ENCODE assay signal across 14 cellular contexts in the genomic region with DNA sequence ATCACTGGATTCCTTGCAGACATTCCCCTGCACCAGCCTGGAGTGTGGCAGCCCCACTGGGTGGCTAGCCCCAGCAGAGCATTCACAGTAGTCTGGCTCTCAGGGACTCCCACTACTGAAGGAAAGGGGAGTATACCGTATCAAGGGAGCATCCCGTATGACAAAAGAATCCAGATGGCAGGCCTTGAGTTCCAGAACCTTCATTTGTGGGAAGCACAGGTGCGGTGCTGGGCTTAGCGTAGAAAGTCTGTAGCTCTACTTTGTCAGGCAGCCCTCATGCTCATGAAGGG.
DNase-seq lines count a peak whose midpoint lies in the region; ATAC-seq, FAIRE-seq and TF ChIP-seq lines count a peak whose summit lies in the region.
"Had no signal": no experiment of that assay in that cellular context is flagged by ENCODE, and none has a peak within 500 bp of the region (broad histone marks: within the 10 kb centered on the region; RNA-seq: fewer than 3 reads in every experiment).

No MANE protein-coding gene starts in this region.

- H3K4me2 ChIP-seq in HepG2 (ENCODE audit: low read depth, low read length) (no peak overlapping the region), GM23338 (no peak overlapping the region)
- H3K4me2 ChIP-seq: A549 had no signal

- no peak for DNase-seq in HepG2 (ENCODE audit: low spot score)
- DNase-seq in right lobe of liver, result no peak
- DNase-seq in GM23338 (ENCODE audit: low spot score), result peak; percentile 12
- DNase-seq in WTC11 (ENCODE audit: low spot score), result no peak
- no peak for DNase-seq in stimulated activated effector memory CD8-positive, alpha-beta T cell treated with anti-CD3 and anti-CD28 coated beads, Interleukin-12 subunit alpha, Interleukin-12 subunit beta, amount 100 ng/mL, for 72 hours (ENCODE audit: low spot score in 2 of 2)
- no peak for DNase-seq in activated naive CD8-positive, alpha-beta T cell treated with anti-CD3 and anti-CD28 coated beads for 36 hours
- DNase-seq in GM13977 (ENCODE audit: low spot score), result no peak
- DNase-seq: BE2C; CD4-positive, alpha-beta memory T cell; KBM-7 had no signal

- FAIRE-seq in HepG2 (lab: Jason Lieb, UNC), result no peak
- FAIRE-seq: A549, G401.6, H54 had no signal

- TF ChIP-seq RAD21 in HepG2 (CRISPR knock-in tag; IDR thresholded peaks at IDR 0.05), result no peak

- in situ Hi-C loops in HepG2 (cut with HindIII; ENCODE audit: extremely low pct_ligation_motif_present, low pct_unique_long_range_greater_than_20kb), result no loop called here
- in situ Hi-C loops in GM13977 (cut with MboI; ENCODE audit: low pct_unique_long_range_greater_than_20kb, low sequenced_read_pairs, unreplicated experiment), result no loop called here

- TF ChIP-seq POLR2A in HepG2 (IDR thresholded peaks at IDR 0.05; ENCODE audit: insufficient read depth in 1 of 2, low read depth in 2 of 2, low read length in 2 of 2), result no peak
- no peak for TF ChIP-seq POLR2A in right lobe of liver (IDR thresholded peaks at IDR 0.05)

- CTCF ChIA-PET in HepG2 (lab: Yijun Ruan, JAX; ENCODE audit: low intra/inter-chr PET ratio, low total read pairs) (no interaction called here), WTC11 (lab: Charles Lee) (no interaction called here)

- no peaks in the 10 kb centered on the region for H4K20me1 ChIP-seq in HepG2 (ENCODE audit: insufficient read depth, low read length)
- peaks cover 3% of the 10 kb centered on the region; the same call in 1 of the 2 replicates for H4K20me1 ChIP-seq in GM23338 (replicated peaks; ENCODE audit: insufficient read depth)

- no TSS peak for BruUV-seq in HepG2 (replicated peaks; lab: Mats Ljungman, UMichigan)

- H3K27ac ChIP-seq in HepG2 (ENCODE audit: extremely low read length, insufficient read depth, low read length) (no peak overlapping the region), right lobe of liver (no peak overlapping the region), GM23338 (ENCODE audit: low read depth) (no peak overlapping the region)
- H3K27ac ChIP-seq: A549, C4-2B had no signal

- H3K4me1 ChIP-seq in HepG2 (ENCODE audit: insufficient read depth, low read length), result no peaks in the 10 kb centered on the region
- H3K4me1 ChIP-seq in right lobe of liver, result no peaks in the 10 kb centered on the region
- peaks cover 10% of the 10 kb centered on the region for H3K4me1 ChIP-seq in GM23338 (ENCODE audit: insufficient read depth)
- H3K4me1 ChIP-seq: A549, BE2C had no signal

- H3K79me2 ChIP-seq in HepG2 (ENCODE audit: insufficient read depth, low read length) (no peaks in the 10 kb centered on the region), GM23338 (replicated peaks; ENCODE audit: insufficient read depth) (no peaks in the 10 kb centered on the region)

- H3K36me3 ChIP-seq in HepG2 (replicated peaks in 1 of 2; ENCODE audit: control insufficient read depth in 1 of 2, insufficient read depth in 2 of 2, low read length in 2 of 2) (no peaks in the 10 kb centered on the region; a peak in 3 of 5 replicates), right lobe of liver (peaks cover 0 to 5% (median 0%) of the 10 kb centered on the region in 4 donors), GM23338 (ENCODE audit: insufficient read depth) (no peaks in the 10 kb centered on the region)
- H3K36me3 ChIP-seq: BE2C had no signal

- POLR2A ChIA-PET in HepG2 (lab: Yijun Ruan, JAX), result no interaction called here
- POLR2A ChIA-PET in WTC11 (lab: Charles Lee), result no interaction called here

- H3K9me3 Mint-ChIP-seq in GM23338 (no peaks in the 10 kb centered on the region), WTC11 (no peaks in the 10 kb centered on the region)
- no peaks in the 10 kb centered on the region for H3K9me3 Mint-ChIP-seq in stimulated activated effector memory CD8-positive, alpha-beta T cell treated with anti-CD3 and anti-CD28 coated beads, Interleukin-12 subunit alpha, Interleukin-12 subunit beta, amount 100 ng/mL, for 72 hours
- H3K9me3 Mint-ChIP-seq in activated naive CD8-positive, alpha-beta T cell treated with anti-CD3 and anti-CD28 coated beads for 36 hours, result peaks cover 2% of the 10 kb centered on the region
- H3K9me3 Mint-ChIP-seq: CD4-positive, alpha-beta memory T cell had no signal

- no peaks in the 10 kb centered on the region for H3K9me3 ChIP-seq in HepG2 (ENCODE audit: low read length)
- no peaks in the 10 kb centered on the region for H3K9me3 ChIP-seq in right lobe of liver
- H3K9me3 ChIP-seq: A549, BE2C had no signal

- TF ChIP-seq EP300 in HepG2 (IDR thresholded peaks at IDR 0.05; ENCODE audit: low read depth in 2 of 2, low read length in 2 of 2) (no peak), HepG2 (CRISPR knock-in tag; IDR thresholded peaks at IDR 0.05; ENCODE audit: borderline replicate concordance) (no peak)

- H3K4me1 Mint-ChIP-seq in GM23338, result peaks cover 17% of the 10 kb centered on the region; the same call in 2 of the 3 replicates
- peaks cover 22% of the 10 kb centered on the region for H3K4me1 Mint-ChIP-seq in WTC11
- no peaks in the 10 kb centered on the region for H3K4me1 Mint-ChIP-seq in stimulated activated effector memory CD8-positive, alpha-beta T cell treated with anti-CD3 and anti-CD28 coated beads, Interleukin-12 subunit alpha, Interleukin-12 subunit beta, amount 100 ng/mL, for 72 hours
- H3K4me1 Mint-ChIP-seq in activated naive CD8-positive, alpha-beta T cell treated with anti-CD3 and anti-CD28 coated beads for 36 hours, result peaks cover 4% of the 10 kb centered on the region

- H2AFZ ChIP-seq in HepG2 (ENCODE audit: low read length) (no peak overlapping the region), GM23338 (no peak overlapping the region)

- peak; percentile 54 for ATAC-seq in HepG2
- no peak for ATAC-seq in right lobe of liver
- ATAC-seq in GM23338, result peak; percentile 76
- ATAC-seq in WTC11, result peak; percentile 76
- ATAC-seq in stimulated activated effector memory CD8-positive, alpha-beta T cell treated with anti-CD3 and anti-CD28 coated beads, Interleukin-12 subunit alpha, Interleukin-12 subunit beta, amount 100 ng/mL, for 72 hours, result peak; percentile 11

- 70% methylated on average over 4 of the region's 4 CpGs for WGBS in HepG2 (ENCODE audit: low lambda C conversion rate)
- no CpG with 5 or more reads among the region's 4 CpGs for WGBS in right lobe of liver (ENCODE audit: insufficient coverage, low coverage, low lambda C conversion rate, missing lambda C conversion rate)

- H3K27me3 ChIP-seq in HepG2 (ENCODE audit: control insufficient read depth in 1 of 2, insufficient read depth in 2 of 2, low read length in 2 of 2) (no peaks in the 10 kb centered on the region; a peak in 1 of 5 replicates), right lobe of liver (no peaks in the 10 kb centered on the region), GM23338 (ENCODE audit: insufficient read depth) (no peaks in the 10 kb centered on the region)
- H3K27me3 ChIP-seq: BE2C had no signal

- peaks cover 2% of the 10 kb centered on the region for H3K27me3 Mint-ChIP-seq in GM23338 (ENCODE audit: insufficient read depth, low read depth, poor library complexity)
- H3K27me3 Mint-ChIP-seq in WTC11 (ENCODE audit: low read depth), result no peaks in the 10 kb centered on the region
- H3K27me3 Mint-ChIP-seq in activated naive CD8-positive, alpha-beta T cell treated with anti-CD3 and anti-CD28 coated beads for 36 hours, result no peaks in the 10 kb centered on the region
- H3K27me3 Mint-ChIP-seq: CD4-positive, alpha-beta memory T cell had no signal

- no peaks in the 10 kb centered on the region for H3K9me2 ChIP-seq in GM23338 (ENCODE audit: insufficient read depth)

- intact Hi-C loops in HepG2 (cut with micrococcal nuclease; ENCODE audit: unreplicated experiment) (no loop called here), right lobe of liver (cut with DNase I) (no loop called here)

- TF ChIP-seq CTCF in HepG2 (CRISPR knock-in tag; IDR thresholded peaks at IDR 0.05) (no peak), right lobe of liver (IDR thresholded peaks at IDR 0.05) (no peak), GM23338 (conservative IDR thresholded peaks at IDR 0.05; ENCODE audit: low read depth in 2 of 2) (no peak), WTC11 (IDR thresholded peaks at IDR 0.05) (no peak), GM13977 (IDR thresholded peaks at IDR 0.05; ENCODE audit: extremely low read depth, insufficient read depth, missing control alignments) (no peak)

- H3K9ac ChIP-seq in HepG2 (ENCODE audit: insufficient read depth, low read depth, low read length), result no peak overlapping the region

- H3K36me3 Mint-ChIP-seq in GM23338 (ENCODE audit: low read depth) (no peaks in the 10 kb centered on the region), WTC11 (0 out of 2 replicates have a peak, but pooled peaks cover 2% of the 10 kb centered on the region)
- H3K36me3 Mint-ChIP-seq in stimulated activated effector memory CD8-positive, alpha-beta T cell treated with anti-CD3 and anti-CD28 coated beads, Interleukin-12 subunit alpha, Interleukin-12 subunit beta, amount 100 ng/mL, for 72 hours, result peaks cover 32% of the 10 kb centered on the region
- peaks cover 25% of the 10 kb centered on the region for H3K36me3 Mint-ChIP-seq in activated naive CD8-positive, alpha-beta T cell treated with anti-CD3 and anti-CD28 coated beads for 36 hours

- no peak overlapping the region for H3K4me3 Mint-ChIP-seq in GM23338
- H3K4me3 Mint-ChIP-seq in WTC11, result no peak overlapping the region
- H3K4me3 Mint-ChIP-seq in stimulated activated effector memory CD8-positive, alpha-beta T cell treated with anti-CD3 and anti-CD28 coated beads, Interleukin-12 subunit alpha, Interleukin-12 subunit beta, amount 100 ng/mL, for 72 hours, result no peak overlapping the region
- H3K4me3 Mint-ChIP-seq in activated naive CD8-positive, alpha-beta T cell treated with anti-CD3 and anti-CD28 coated beads for 36 hours, result no peak overlapping the region
- H3K4me3 Mint-ChIP-seq: CD4-positive, alpha-beta memory T cell had no signal

- H3K27ac Mint-ChIP-seq in GM23338, result no peak overlapping the region
- H3K27ac Mint-ChIP-seq in WTC11, result no peak overlapping the region; the same call in 1 of the 2 replicates
- no peak overlapping the region for H3K27ac Mint-ChIP-seq in stimulated activated effector memory CD8-positive, alpha-beta T cell treated with anti-CD3 and anti-CD28 coated beads, Interleukin-12 subunit alpha, Interleukin-12 subunit beta, amount 100 ng/mL, for 72 hours
- H3K27ac Mint-ChIP-seq in activated naive CD8-positive, alpha-beta T cell treated with anti-CD3 and anti-CD28 coated beads for 36 hours, result no peak overlapping the region

- H3F3A ChIP-seq in GM23338 (replicated peaks; ENCODE audit: low read depth), result no peaks in the 10 kb centered on the region

- H3K4me3 ChIP-seq in HepG2 (replicated peaks in 1 of 3; ENCODE audit: insufficient read depth in 1 of 3, low read depth in 2 of 3, low read length in 3 of 3), result no peak overlapping the region
- H3K4me3 ChIP-seq in right lobe of liver, result no peak overlapping the region
- H3K4me3 ChIP-seq in GM23338, result no peak overlapping the region
- H3K4me3 ChIP-seq: A549 had no signal

TF ChIP-seq in HepG2, 621 proteins besides CTCF, POLR2A, EP300 and RAD21 (continues in another document):
- TF ChIP-seq ZNF660 (CRISPR knock-in tag; IDR thresholded peaks at IDR 0.05; ENCODE audit: borderline replicate concordance, low read depth) (no peak), ZBTB42 (CRISPR knock-in tag; IDR thresholded peaks at IDR 0.05) (no peak)

TF ChIP-seq in GM23338, 12 proteins besides CTCF, POLR2A, EP300 and RAD21 (continues in another document):
- TF ChIP-seq JUNB (IDR thresholded peaks at IDR 0.05; ENCODE audit: unreplicated experiment), result no peak

TF ChIP-seq in WTC11, 78 proteins besides CTCF, POLR2A, EP300 and RAD21 (continues in another document):
- TF ChIP-seq SMAD3 (CRISPR knock-in tag; IDR thresholded peaks at IDR 0.05; ENCODE audit: borderline replicate concordance) (no peak), ZNF423 (CRISPR knock-in tag; IDR thresholded peaks at IDR 0.05) (no peak)

Comparison
In these comparisons a context has a peak if more than half of its experiments do, and no peak if none do; other contexts are left out.
1. ATAC-seq: peak in HepG2 (single experiment), GM23338 (single experiment), WTC11 (single experiment) and stimulated activated effector memory CD8-positive, alpha-beta T cell treated with anti-CD3 and anti-CD28 coated beads, Interleukin-12 subunit alpha, Interleukin-12 subunit beta, amount 100 ng/mL, for 72 hours (single experiment); none in right lobe of liver (0 of 4).